In the genomic region with DNA sequence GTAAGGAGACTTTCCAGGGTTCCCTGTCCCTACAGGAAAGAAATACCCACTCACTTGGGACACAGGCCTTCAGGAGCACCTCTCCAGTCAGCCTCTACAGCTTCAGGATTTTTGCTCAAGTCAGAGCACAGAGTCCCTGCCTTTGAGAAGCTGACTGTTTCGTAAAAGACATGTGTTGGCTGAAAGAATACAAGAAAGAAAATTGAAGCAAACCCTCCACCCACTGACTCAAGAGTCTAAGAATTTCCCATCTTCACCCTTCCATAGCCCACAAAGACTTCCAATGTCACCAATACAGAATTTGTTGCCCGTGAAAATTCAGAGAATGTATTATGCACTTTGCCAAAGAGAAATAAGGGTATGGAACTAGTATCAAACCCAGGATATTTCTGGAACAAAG, we compare ENCODE assay signal across 20 cellular contexts.
"Had no signal": no experiment of that assay in that cellular context is flagged by ENCODE, and none has a peak within 500 bp of the region (broad histone marks: within the 10 kb centered on the region; RNA-seq: fewer than 3 reads in every experiment).

No MANE protein-coding gene starts in this region.

- H3K4me1 ChIP-seq: prostate gland had no signal

- H3K27me3 ChIP-seq: neutrophil, ovary had no signal

- H3K36me3 ChIP-seq: neutrophil, ovary, prostate gland, thoracic aorta, WERI-Rb-1 had no signal

- H3K27ac Mint-ChIP-seq: activated CD8-positive, alpha-beta T cell treated with anti-CD3 and anti-CD28 coated beads, Interleukin-2, amount 10 ng/mL, durations not matched to agents 7 days and 5 days; natural killer cell treated with Interleukin-12 subunit alpha and Interleukin-12 subunit beta and Interleukin-15 and Interleukin-18, amount 100 ng/mL, for 72 hours; T-helper 2 cell treated with Interferon-gamma antibody and Interleukin-4, amounts not matched to agents 5 μg/mL and 100 μg/mL, for 36 hours; type B pancreatic cell had no signal

- H3K4me3 ChIP-seq: ovary, prostate gland, SK-N-MC, skin epidermis, thoracic aorta had no signal

- H3K4me3 Mint-ChIP-seq: activated CD8-positive, alpha-beta T cell treated with anti-CD3 and anti-CD28 coated beads, Interleukin-2, amount 10 ng/mL, durations not matched to agents 7 days and 5 days; natural killer cell treated with Interleukin-12 subunit alpha and Interleukin-12 subunit beta and Interleukin-15 and Interleukin-18, amount 100 ng/mL, for 72 hours; stimulated activated naive CD8-positive, alpha-beta T cell treated with anti-CD3 and anti-CD28 coated beads, Interleukin-15, amount 100 ng/mL, for 72 hours; T-helper 2 cell treated with Interferon-gamma antibody and Interleukin-4, amounts not matched to agents 5 μg/mL and 100 μg/mL, for 36 hours; type B pancreatic cell had no signal

- H3K27ac ChIP-seq: neutrophil, ovary, prostate gland, SK-N-MC, thoracic aorta, WERI-Rb-1 had no signal

- H3K27me3 Mint-ChIP-seq: stimulated activated naive CD8-positive, alpha-beta T cell treated with anti-CD3 and anti-CD28 coated beads, Interleukin-15, amount 100 ng/mL, for 72 hours; type B pancreatic cell had no signal

- DNase-seq: activated CD4-positive, alpha-beta T cell treated with anti-CD3 and anti-CD28 coated beads for 1 hour; activated CD4-positive, alpha-beta T cell treated with anti-CD3 and anti-CD28 coated beads, Interleukin-2, amount 50 U/mL, for 1 hour; activated CD8-positive, alpha-beta T cell treated with anti-CD3 and anti-CD28 coated beads, Interleukin-2, amount 10 ng/mL, durations not matched to agents 7 days and 5 days; effector CD4-positive, alpha-beta T cell; foreskin fibroblast; kidney; ovary; stimulated activated CD4-positive, alpha-beta T cell treated with anti-CD3 and anti-CD28 coated beads, Interleukin-1b, Interleukin-23, amount 100 ng/mL, for 48 hours; stimulated activated naive CD8-positive, alpha-beta T cell treated with anti-CD3 and anti-CD28 coated beads, Interleukin-15, amount 100 ng/mL, for 72 hours; WERI-Rb-1 had no signal

- H3K9me3 Mint-ChIP-seq: natural killer cell treated with Interleukin-12 subunit alpha and Interleukin-12 subunit beta and Interleukin-15 and Interleukin-18, amount 100 ng/mL, for 72 hours; stimulated activated naive CD8-positive, alpha-beta T cell treated with anti-CD3 and anti-CD28 coated beads, Interleukin-15, amount 100 ng/mL, for 72 hours; T-helper 2 cell treated with Interferon-gamma antibody and Interleukin-4, amounts not matched to agents 5 μg/mL and 100 μg/mL, for 36 hours; type B pancreatic cell had no signal

- ATAC-seq: activated CD8-positive, alpha-beta T cell treated with anti-CD3 and anti-CD28 coated beads, Interleukin-2, amount 10 ng/mL, durations not matched to agents 7 days and 5 days; activated naive CD4-positive, alpha-beta T cell treated with anti-CD3 and anti-CD28 coated beads, Interleukin-2, amount 50 U/mL, for 72 hours; left lobe of liver; natural killer cell treated with Interleukin-12 subunit alpha and Interleukin-12 subunit beta and Interleukin-15 and Interleukin-18, amount 100 ng/mL, for 72 hours; stimulated activated naive CD8-positive, alpha-beta T cell treated with anti-CD3 and anti-CD28 coated beads, Interleukin-15, amount 100 ng/mL, for 72 hours had no signal

- H3K9me3 ChIP-seq: neutrophil, ovary, prostate gland, thoracic aorta had no signal

- H3K36me3 Mint-ChIP-seq: activated naive CD4-positive, alpha-beta T cell treated with anti-CD3 and anti-CD28 coated beads, Interleukin-2, amount 50 U/mL, for 72 hours; natural killer cell treated with Interleukin-12 subunit alpha and Interleukin-12 subunit beta and Interleukin-15 and Interleukin-18, amount 100 ng/mL, for 72 hours; type B pancreatic cell had no signal
